In the genomic region with DNA sequence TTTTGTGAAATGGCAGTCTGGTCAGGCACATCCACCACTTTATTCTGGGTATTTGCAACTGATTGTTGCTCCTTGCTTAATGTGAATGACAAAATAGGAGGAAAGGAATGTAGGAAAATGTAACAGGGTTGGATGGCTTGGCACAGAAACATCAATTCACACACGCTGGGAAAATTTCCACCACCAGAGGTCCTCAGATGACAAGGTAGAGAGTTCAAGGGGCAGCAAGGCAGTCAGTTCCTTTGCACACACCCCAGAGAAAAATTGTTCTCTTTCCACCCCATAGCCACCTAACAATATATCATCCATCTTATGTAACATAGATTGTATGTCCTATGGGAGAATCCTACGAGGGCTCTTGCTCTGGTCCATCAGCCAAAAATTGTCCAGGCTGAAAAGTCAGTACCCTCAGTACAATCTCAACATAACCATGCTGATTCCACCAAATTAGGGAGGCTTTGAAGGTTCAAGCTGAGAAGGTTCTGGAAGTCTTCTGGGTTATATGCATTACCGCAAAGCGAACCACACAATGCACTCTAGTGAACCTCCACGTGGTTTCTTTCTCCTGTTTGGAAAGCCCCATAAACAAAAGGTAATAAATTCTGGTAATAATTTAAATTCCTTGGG, we compare ENCODE assay signal across 9 cellular contexts. TPM values are rescaled to one million over a fixed set of nuclear protein-coding genes. Genes with fewer than 3 reads are reported as not detected.
DNase-seq lines count a peak whose midpoint lies in the region; ATAC-seq and TF ChIP-seq lines count a peak whose summit lies in the region.
"Had no signal": no experiment of that assay in that cellular context is flagged by ENCODE, and none has a peak within 500 bp of the region (broad histone marks: within the 10 kb centered on the region; RNA-seq: fewer than 3 reads in every experiment).

No MANE protein-coding gene starts in this region.

- no peaks in the 10 kb centered on the region for H3K4me1 Mint-ChIP-seq in activated T-helper 2 cell treated with anti-CD3 and anti-CD28 coated beads, Interferon-gamma antibody, Interleukin-2, Interleukin-4, amounts not matched to agents 10 μg/mL and 5 μg/mL and 100 μg/mL, durations not matched to agents 14 hours and 24 hours and 36 hours (ENCODE audit: low read depth)

- H3K27me3 ChIP-seq in right atrium auricular region (no peaks in the 10 kb centered on the region), gastroesophageal sphincter (no peaks in the 10 kb centered on the region), psoas muscle (ENCODE audit: insufficient read depth in 3 of 3, low read length in 2 of 3) (no peaks in the 10 kb centered on the region)

- H3K9me3 ChIP-seq in right atrium auricular region (no peaks in the 10 kb centered on the region), gastroesophageal sphincter (no peaks in the 10 kb centered on the region), psoas muscle (no peaks in the 10 kb centered on the region)

- no peak overlapping the region for H3K4me3 Mint-ChIP-seq in activated T-helper 2 cell treated with anti-CD3 and anti-CD28 coated beads, Interferon-gamma antibody, Interleukin-2, Interleukin-4, amounts not matched to agents 10 μg/mL and 5 μg/mL and 100 μg/mL, durations not matched to agents 14 hours and 24 hours and 36 hours (ENCODE audit: low read depth)

- peak; percentile 55 for ATAC-seq in Right ventricle myocardium superior (ENCODE audit: poor library complexity)
- ATAC-seq in gastroesophageal sphincter = no peak
- ATAC-seq in psoas muscle = no peak
- ATAC-seq in HG02840 (IDR thresholded peaks at IDR 0.05; ENCODE audit: low FRiP score, unreplicated experiment) = no peak

- TF ChIP-seq CTCF in right atrium auricular region (IDR thresholded peaks at IDR 0.05) = peak in 1 of 2 donors; percentile 74
- TF ChIP-seq CTCF in gastroesophageal sphincter (IDR thresholded peaks at IDR 0.05) = peak; percentile 25 to 69 (median 47)
- TF ChIP-seq CTCF in psoas muscle (IDR thresholded peaks at IDR 0.05) = peak; percentile 42

- no peaks in the 10 kb centered on the region for H3K36me3 Mint-ChIP-seq in activated T-helper 2 cell treated with anti-CD3 and anti-CD28 coated beads, Interferon-gamma antibody, Interleukin-2, Interleukin-4, amounts not matched to agents 10 μg/mL and 5 μg/mL and 100 μg/mL, durations not matched to agents 14 hours and 24 hours and 36 hours (ENCODE audit: low read depth)

- WGBS in gastroesophageal sphincter (ENCODE audit: low coverage in 1 of 2), 2 donors = 58 to 63% methylated on average over 4 of the region's 5 CpGs
- WGBS in psoas muscle, 3 donors = 60 to 71% (median 64%) methylated on average over 5 of the region's 5 CpGs

- peaks cover 4% of the 10 kb centered on the region for H3K27me3 Mint-ChIP-seq in activated T-helper 2 cell treated with anti-CD3 and anti-CD28 coated beads, Interferon-gamma antibody, Interleukin-2, Interleukin-4, amounts not matched to agents 10 μg/mL and 5 μg/mL and 100 μg/mL, durations not matched to agents 14 hours and 24 hours and 36 hours (ENCODE audit: low read depth)

- intact Hi-C loops in Right ventricle myocardium superior (cut with DNase I) (no loop called here), psoas muscle (cut with DNase I) (loop anchor here in 1 of 2 donors (2.0 kb wide), 1 partner anchor 831 kb away; no protein-coding TSS in a partner anchor)
- intact Hi-C loops in activated T-helper 2 cell treated with anti-CD3 and anti-CD28 coated beads, Interferon-gamma antibody, Interleukin-2, Interleukin-4, amounts not matched to agents 10 μg/mL and 5 μg/mL and 100 μg/mL, durations not matched to agents 14 hours and 24 hours and 36 hours (cut with micrococcal nuclease) = loop anchor here (1.0 to 5.0 kb wide), 4 partner anchors 94 to 836 kb away; no protein-coding TSS in a partner anchor

- no peaks in the 10 kb centered on the region for H3K4me1 ChIP-seq in right atrium auricular region
- H3K4me1 ChIP-seq in gastroesophageal sphincter = no peaks in the 10 kb centered on the region
- no peaks in the 10 kb centered on the region for H3K4me1 ChIP-seq in psoas muscle

- no peak for TF ChIP-seq EP300 in gastroesophageal sphincter (IDR thresholded peaks at IDR 0.05)

- H3K4me3 ChIP-seq in right atrium auricular region = no peak overlapping the region
- H3K4me3 ChIP-seq in gastroesophageal sphincter = no peak overlapping the region
- no peak overlapping the region for H3K4me3 ChIP-seq in psoas muscle

- TF ChIP-seq POLR2A in gastroesophageal sphincter (IDR thresholded peaks at IDR 0.05) = no peak

- H3K27ac ChIP-seq in right atrium auricular region (no peak overlapping the region), gastroesophageal sphincter (no peak overlapping the region), psoas muscle (no peak overlapping the region)

- no peaks in the 10 kb centered on the region for H3K9me3 Mint-ChIP-seq in activated T-helper 2 cell treated with anti-CD3 and anti-CD28 coated beads, Interferon-gamma antibody, Interleukin-2, Interleukin-4, amounts not matched to agents 10 μg/mL and 5 μg/mL and 100 μg/mL, durations not matched to agents 14 hours and 24 hours and 36 hours

- DNase-seq in Right ventricle myocardium superior (no peak), right atrium auricular region (ENCODE audit: low spot score) (no peak), HuH-7.5 (ENCODE audit: low spot score) (peak; percentile 51), RKO (ENCODE audit: low spot score) (peak; percentile 58), psoas muscle (no peak)
- DNase-seq in activated T-helper 2 cell treated with anti-CD3 and anti-CD28 coated beads, Interferon-gamma antibody, Interleukin-2, Interleukin-4, amounts not matched to agents 10 μg/mL and 5 μg/mL and 100 μg/mL, durations not matched to agents 14 hours and 24 hours and 36 hours (ENCODE audit: low spot score) = peak; percentile 22

- no peak overlapping the region for H3K27ac Mint-ChIP-seq in activated T-helper 2 cell treated with anti-CD3 and anti-CD28 coated beads, Interferon-gamma antibody, Interleukin-2, Interleukin-4, amounts not matched to agents 10 μg/mL and 5 μg/mL and 100 μg/mL, durations not matched to agents 14 hours and 24 hours and 36 hours

- H3K36me3 ChIP-seq in right atrium auricular region = no peaks in the 10 kb centered on the region
- H3K36me3 ChIP-seq in gastroesophageal sphincter = no peaks in the 10 kb centered on the region
- H3K36me3 ChIP-seq in psoas muscle (ENCODE audit: insufficient read depth in 1 of 2, low read depth in 1 of 2) = no peaks in the 10 kb centered on the region

RNA-seq across cellular contexts. Expression of a gene that starts 42.1 kb away (rescaled TPM):
- total RNA-seq in Right ventricle myocardium superior = not detected
- not detected for total RNA-seq in right atrium auricular region
- total RNA-seq in activated T-helper 2 cell treated with anti-CD3 and anti-CD28 coated beads, Interferon-gamma antibody, Interleukin-2, Interleukin-4, amounts not matched to agents 10 μg/mL and 5 μg/mL and 100 μg/mL, durations not matched to agents 14 hours and 24 hours and 36 hours = not detected in 2 replicates
- total RNA-seq in gastroesophageal sphincter = not detected
- total RNA-seq in psoas muscle = not detected
- not detected for polyA plus RNA-seq in psoas muscle
- total RNA-seq: pulmonary artery endothelial cell had no signal

Comparison
In these comparisons a context has a peak if more than half of its experiments do, and no peak if none do; other contexts are left out.
1. DNase-seq: peak in HuH-7.5 (single experiment), RKO (single experiment) and activated T-helper 2 cell treated with anti-CD3 and anti-CD28 coated beads, Interferon-gamma antibody, Interleukin-2, Interleukin-4, amounts not matched to agents 10 μg/mL and 5 μg/mL and 100 μg/mL, durations not matched to agents 14 hours and 24 hours and 36 hours (single experiment); none in Right ventricle myocardium superior (single experiment), right atrium auricular region (single experiment) and psoas muscle (0 of 2).